8 cellular contexts compared by ENCODE assay signal in genomic region chr3:39126532-39127071, GRCh38. TPM values are rescaled to one million over a fixed set of nuclear protein-coding genes. Genes with fewer than 3 reads are reported as not detected.
DNase-seq lines count a peak whose midpoint lies in the region; ATAC-seq and TF ChIP-seq lines count a peak whose summit lies in the region.

No MANE protein-coding gene starts in this region.

- no peak for TF ChIP-seq POLR2A in spleen (IDR thresholded peaks at IDR 0.05)

- peaks cover 8 to 48% (median 29%) of the 10 kb centered on the region in 6 donors for H3K4me1 ChIP-seq in spleen

- CTCF ChIA-PET in activated CD8-positive, alpha-beta T cell treated with anti-CD3 and anti-CD28 coated beads, Interleukin-2, amount 10 ng/mL, durations not matched to agents 7 days and 5 days (lab: Charles Lee), result interaction anchor here (0.6 to 13.3 kb wide), 18 partner anchors 9 to 251 kb away, joined by 3 to 148 read pairs (median 4); partner anchors contain the start of gene CX3CR1

- peaks cover 21% of the 10 kb centered on the region for H3K27me3 Mint-ChIP-seq in activated CD8-positive, alpha-beta T cell treated with anti-CD3 and anti-CD28 coated beads, Interleukin-2, amount 10 ng/mL, durations not matched to agents 7 days and 5 days (ENCODE audit: low read depth)

- H3K4me3 ChIP-seq in spleen, result no peak overlapping the region

- H3K36me3 Mint-ChIP-seq in activated CD8-positive, alpha-beta T cell treated with anti-CD3 and anti-CD28 coated beads, Interleukin-2, amount 10 ng/mL, durations not matched to agents 7 days and 5 days (ENCODE audit: low read depth), result no peaks in the 10 kb centered on the region

- no peak overlapping the region for H3K27ac Mint-ChIP-seq in activated CD8-positive, alpha-beta T cell treated with anti-CD3 and anti-CD28 coated beads, Interleukin-2, amount 10 ng/mL, durations not matched to agents 7 days and 5 days

- H3K9me3 ChIP-seq in spleen, result no peaks in the 10 kb centered on the region

- peaks cover 0 to 22% (median 0%) of the 10 kb centered on the region in 6 donors for H3K36me3 ChIP-seq in spleen

- H3K27me3 ChIP-seq in spleen (replicated peaks in 1 of 7), result no peaks in the 10 kb centered on the region

- 41 to 47% (median 44%) methylated on average over 6 of the region's 6 CpGs for WGBS in spleen, 5 donors

- peak; percentile 41 for ATAC-seq in activated CD8-positive, alpha-beta T cell treated with anti-CD3 and anti-CD28 coated beads, Interleukin-2, amount 10 ng/mL, durations not matched to agents 7 days and 5 days
- ATAC-seq in left ventricle myocardium superior, result peak; percentile 82

- DNase-seq in NCI-H1105 treated with DMSO at 0.1 percent for 48 hours (lab: John Stamatoyannopoulos, UW) (peak; percentile 14), NCI-H1105 (lab: John Stamatoyannopoulos, UW) (no peak), Kasumi-1 (lab: John Stamatoyannopoulos, UW) (peak; percentile 68 to 70), left ventricle myocardium superior (peak; percentile 62), spleen (peak; percentile 56), occipital lobe (lab: John Stamatoyannopoulos, UW) (no peak), DMS79 treated with DMSO at 0.1 percent for 48 hours (lab: John Stamatoyannopoulos, UW) (no peak)
- peak; percentile 52 for DNase-seq in activated CD8-positive, alpha-beta T cell treated with anti-CD3 and anti-CD28 coated beads, Interleukin-2, amount 10 ng/mL, durations not matched to agents 7 days and 5 days

- intact Hi-C loops in left ventricle myocardium superior (cut with micrococcal nuclease), result loop anchor here (10.0 kb wide), 1 partner anchor 68 kb away; the partner anchor contains the start of gene XIRP1
- intact Hi-C loops in spleen (cut with DNase I; ENCODE audit: low total_unique reads), result no loop called here

- peaks cover 28% of the 10 kb centered on the region for H3K4me1 Mint-ChIP-seq in activated CD8-positive, alpha-beta T cell treated with anti-CD3 and anti-CD28 coated beads, Interleukin-2, amount 10 ng/mL, durations not matched to agents 7 days and 5 days (ENCODE audit: low read depth)

- H3K4me3 Mint-ChIP-seq in activated CD8-positive, alpha-beta T cell treated with anti-CD3 and anti-CD28 coated beads, Interleukin-2, amount 10 ng/mL, durations not matched to agents 7 days and 5 days, result no peak overlapping the region

- TF ChIP-seq CTCF in spleen (IDR thresholded peaks at IDR 0.05 in 8 of 11, conservative IDR thresholded peaks at IDR 0.05 in 3 of 11), result peak in 9 of 11 experiments; percentile 11 to 71 (median 52)

- POLR2A ChIA-PET in activated CD8-positive, alpha-beta T cell treated with anti-CD3 and anti-CD28 coated beads, Interleukin-2, amount 10 ng/mL, durations not matched to agents 7 days and 5 days (lab: Charles Lee), result interaction anchor here (0.7 to 1.3 kb wide), 4 partner anchors 11 to 281 kb away, joined by 3 to 4 read pairs (median 3); no protein-coding TSS in a partner anchor

- H3K27ac ChIP-seq in spleen, result peak overlapping the region in 1 of 8 donors; percentile 26

- H3K9me3 Mint-ChIP-seq in activated CD8-positive, alpha-beta T cell treated with anti-CD3 and anti-CD28 coated beads, Interleukin-2, amount 10 ng/mL, durations not matched to agents 7 days and 5 days (ENCODE audit: insufficient read depth), result no peaks in the 10 kb centered on the region

RNA-seq across cellular contexts. Expression of gene TTC21A, which starts 19.1 kb away (rescaled TPM):
- 1 to 10 TPM in 1 of 2 experiments, under 1 TPM in 1; 0.97 to 1.2 TPM for total RNA-seq in activated CD8-positive, alpha-beta T cell treated with anti-CD3 and anti-CD28 coated beads, Interleukin-2, amount 10 ng/mL, durations not matched to agents 7 days and 5 days
- total RNA-seq in left ventricle myocardium superior (1.1 TPM), spleen (10 to 100 TPM; 11.6 to 17.5 (median 13.2) TPM), occipital lobe (2.5 TPM)
- 10 to 100 TPM; 15.2 to 34.3 (median 18.6) TPM for polyA plus RNA-seq in spleen

RNA-seq across cellular contexts. Expression of gene GORASP1, which starts 19.2 kb away (rescaled TPM):
- total RNA-seq in activated CD8-positive, alpha-beta T cell treated with anti-CD3 and anti-CD28 coated beads, Interleukin-2, amount 10 ng/mL, durations not matched to agents 7 days and 5 days, result 10 to 100 TPM; 10.8 to 11.0 TPM
- total RNA-seq in left ventricle myocardium superior (50.6 TPM), spleen (10 to 100 TPM; 47.3 to 74.5 (median 65.5) TPM), occipital lobe (28.7 TPM)
- polyA plus RNA-seq in spleen, result 10 to 100 TPM; 20.6 to 35.5 (median 26.3) TPM

RNA-seq across cellular contexts. Expression of gene CSRNP1, which starts 26.8 kb away (rescaled TPM):
- 10 to 100 TPM; 15.6 to 16.0 TPM for total RNA-seq in activated CD8-positive, alpha-beta T cell treated with anti-CD3 and anti-CD28 coated beads, Interleukin-2, amount 10 ng/mL, durations not matched to agents 7 days and 5 days
- total RNA-seq in left ventricle myocardium superior, result 11.2 TPM
- total RNA-seq in spleen, result 10 to 100 TPM; 18.2 to 57.0 (median 34.6) TPM
- polyA plus RNA-seq in spleen, result 10 to 100 TPM in 2 of 3 donors, 1 to 10 TPM in 1; 7.1 to 15.1 (median 10.2) TPM
- 5.9 TPM for total RNA-seq in occipital lobe

Comparison
In these comparisons a context has a peak if more than half of its experiments do, and no peak if none do; other contexts are left out.
1. DNase-seq: peak in NCI-H1105 treated with DMSO at 0.1 percent for 48 hours (single experiment), Kasumi-1 (2 of 2), activated CD8-positive, alpha-beta T cell treated with anti-CD3 and anti-CD28 coated beads, Interleukin-2, amount 10 ng/mL, durations not matched to agents 7 days and 5 days (single experiment), left ventricle myocardium superior (single experiment) and spleen (single experiment); none in NCI-H1105 (single experiment), occipital lobe (single experiment) and DMS79 treated with DMSO at 0.1 percent for 48 hours (single experiment).